Comparison of ENCODE assay signal across 8 cellular contexts in genomic region chr7:28272461-28272877, GRCh38.
DNase-seq lines count a peak whose midpoint lies in the region; ATAC-seq and TF ChIP-seq lines count a peak whose summit lies in the region.

No MANE protein-coding gene starts in this region.

- peaks cover 13 to 19% of the 10 kb centered on the region in 2 donors for H3K27me3 Mint-ChIP-seq in effector memory CD8-positive, alpha-beta T cell

- no peak overlapping the region for H3K27ac Mint-ChIP-seq in effector memory CD8-positive, alpha-beta T cell

- H3K36me3 Mint-ChIP-seq in effector memory CD8-positive, alpha-beta T cell (ENCODE audit: insufficient read depth), result no peaks in the 10 kb centered on the region

- no peak for ATAC-seq in RWPE2 (ENCODE audit: low read depth)
- ATAC-seq in effector memory CD8-positive, alpha-beta T cell (replicated peaks), result peak; percentile 37
- ATAC-seq in lung (ENCODE audit: insufficient read depth, low FRiP score), result no peak
- ATAC-seq in GM19452 (IDR thresholded peaks at IDR 0.05; ENCODE audit: unreplicated experiment), result no peak

- H3K9me3 ChIP-seq in HEK293 (ENCODE audit: control insufficient read depth, insufficient read depth, low read depth, low read length) (no peaks in the 10 kb centered on the region), RWPE2 (ENCODE audit: severe bottlenecking) (no peaks in the 10 kb centered on the region), lung (ENCODE audit: control insufficient read depth in 2 of 2, insufficient read depth in 1 of 2, low read length in 1 of 2) (no peaks in the 10 kb centered on the region)

- WGBS in lung, 2 donors, result 7 to 12% methylated on average over 9 of the region's 9 CpGs

- H3K27me3 ChIP-seq in RWPE2 (ENCODE audit: insufficient read depth, poor library complexity, severe bottlenecking), result no peaks in the 10 kb centered on the region
- no peaks in the 10 kb centered on the region for H3K27me3 ChIP-seq in lung (ENCODE audit: control insufficient read depth, insufficient read depth)

- CTCF ChIA-PET in HEK293 (lab: Yijun Ruan, JAX), result interaction anchor here (0.6 kb wide), 1 partner anchor 650 kb away, joined by 4 read pairs; no protein-coding TSS in a partner anchor

- H3K4me1 Mint-ChIP-seq in effector memory CD8-positive, alpha-beta T cell (ENCODE audit: low read depth in 2 of 2), result peaks cover 2 to 3% of the 10 kb centered on the region in 2 donors

- TF ChIP-seq CTCF in C4-2B (conservative IDR thresholded peaks at IDR 0.05) (peak; percentile 65), HEK293 (tag by site-specific recombination; IDR thresholded peaks at IDR 0.05) (peak; percentile 17; the same call in 1 of the 2 replicates), RWPE2 (IDR thresholded peaks at IDR 0.05; ENCODE audit: poor library complexity, severe bottlenecking) (peak; percentile 60), lung (IDR thresholded peaks at IDR 0.05; ENCODE audit: control extremely low read depth, extremely low read depth) (peak; percentile 40)

- no peaks in the 10 kb centered on the region for H3K36me3 ChIP-seq in HEK293 (ENCODE audit: control insufficient read depth in 2 of 2, insufficient read depth in 1 of 2, low read length in 2 of 2)
- no peaks in the 10 kb centered on the region for H3K36me3 ChIP-seq in RWPE2 (ENCODE audit: low read depth)
- no peaks in the 10 kb centered on the region for H3K36me3 ChIP-seq in lung (ENCODE audit: control insufficient read depth in 2 of 2, insufficient read depth in 2 of 2, low read length in 2 of 2)

- H3K9me3 Mint-ChIP-seq in effector memory CD8-positive, alpha-beta T cell, result no peaks in the 10 kb centered on the region

- POLR2A ChIA-PET in HEK293 (lab: Yijun Ruan, JAX), result no interaction called here

- H3K4me1 ChIP-seq in HEK293 (ENCODE audit: control insufficient read depth, insufficient read depth, low read length), result no peaks in the 10 kb centered on the region
- H3K4me1 ChIP-seq in RWPE2 (ENCODE audit: insufficient read depth, poor library complexity, severe bottlenecking), result no peaks in the 10 kb centered on the region
- no peaks in the 10 kb centered on the region for H3K4me1 ChIP-seq in lung (ENCODE audit: control insufficient read depth in 2 of 2, insufficient read depth in 2 of 2, low read length in 2 of 2)

- H3K4me3 ChIP-seq in HEK293 (ENCODE audit: low read depth, low read length) (no peak overlapping the region), RWPE2 (ENCODE audit: severe bottlenecking) (no peak overlapping the region), lung (no peak overlapping the region)

- H3K4me3 Mint-ChIP-seq in effector memory CD8-positive, alpha-beta T cell, result no peak overlapping the region

- no peak for DNase-seq in RWPE2 (ENCODE audit: low spot score)
- peak; percentile 12 to 16 (median 14) for DNase-seq in effector memory CD8-positive, alpha-beta T cell
- DNase-seq in lung (ENCODE audit: low spot score), result no peak
- peak; percentile 23 for DNase-seq in stromal cell of bone marrow (ENCODE audit: low read depth)
- no peak for DNase-seq in activated CD4-positive, CD25-positive, alpha-beta regulatory T cell treated with anti-CD3 and anti-CD28 coated beads, Interleukin-2, amount 50 U/mL, for 72 hours

- no peak overlapping the region for H3K27ac ChIP-seq in C4-2B
- no peak overlapping the region for H3K27ac ChIP-seq in HEK293 (ENCODE audit: extremely low read depth, low read depth, low read length)
- H3K27ac ChIP-seq in RWPE2 (ENCODE audit: poor library complexity, severe bottlenecking), result no peak overlapping the region
- H3K27ac ChIP-seq in lung (ENCODE audit: low read depth in 1 of 2, low read length in 1 of 2), result no peak overlapping the region

TF ChIP-seq in HEK293, 187 proteins besides CTCF, POLR2A, EP300 and RAD21:
- no peak for TF ChIP-seq ZNF169 (tag by site-specific recombination; IDR thresholded peaks at IDR 0.05)
- TF ChIP-seq ZNF645 (tag by site-specific recombination; IDR thresholded peaks at IDR 0.05), result no peak
- TF ChIP-seq ATF2 (tag by site-specific recombination; IDR thresholded peaks at IDR 0.05; ENCODE audit: low read depth), result no peak
- TF ChIP-seq HOXC10 (CRISPR knock-in tag; IDR thresholded peaks at IDR 0.05), result no peak
- TF ChIP-seq ZBTB7A (tag by site-specific recombination; IDR thresholded peaks at IDR 0.05; ENCODE audit: low read depth), result no peak
- no peak for TF ChIP-seq ZNF121 (tag by site-specific recombination; IDR thresholded peaks at IDR 0.05)
- TF ChIP-seq ZNF785 (tag by site-specific recombination; IDR thresholded peaks at IDR 0.05), result no peak
- TF ChIP-seq ZNF211 (tag by site-specific recombination; IDR thresholded peaks at IDR 0.05; ENCODE audit: low read depth), result no peak
- TF ChIP-seq ZSCAN16 (tag by site-specific recombination; IDR thresholded peaks at IDR 0.05), result no peak
- no peak for TF ChIP-seq ZNF266 (tag by site-specific recombination; IDR thresholded peaks at IDR 0.05; ENCODE audit: low read depth)
- TF ChIP-seq HOXA7 (CRISPR knock-in tag; IDR thresholded peaks at IDR 0.05; ENCODE audit: borderline replicate concordance), result no peak
- no peak for TF ChIP-seq ZNF664 (tag by site-specific recombination; IDR thresholded peaks at IDR 0.05)
- no peak for TF ChIP-seq ZNF37A (tag by site-specific recombination; IDR thresholded peaks at IDR 0.05)
- no peak for TF ChIP-seq TCF7L2 (IDR thresholded peaks at IDR 0.05; ENCODE audit: borderline replicate concordance, low read depth, low read length)
- no peak for TF ChIP-seq ZNF155 (tag by site-specific recombination; IDR thresholded peaks at IDR 0.05)
- TF ChIP-seq ELK4 (IDR thresholded peaks at IDR 0.05; ENCODE audit: borderline replicate concordance, low read depth, low read length), result no peak
- no peak for TF ChIP-seq GLI4 (tag by site-specific recombination; IDR thresholded peaks at IDR 0.05)
- TF ChIP-seq ZEB2 (tag by site-specific recombination; IDR thresholded peaks at IDR 0.05), result no peak
- no peak for TF ChIP-seq INSM2 (tag by site-specific recombination; IDR thresholded peaks at IDR 0.05)
- no peak for TF ChIP-seq ZFHX2 (tag by site-specific recombination; conservative IDR thresholded peaks at IDR 0.05)

Comparison
In these comparisons a context has a peak if more than half of its experiments do, and no peak if none do; other contexts are left out.
1. DNase-seq: peak in effector memory CD8-positive, alpha-beta T cell (3 of 3) and stromal cell of bone marrow (single experiment); none in RWPE2 (single experiment), lung (single experiment) and activated CD4-positive, CD25-positive, alpha-beta regulatory T cell treated with anti-CD3 and anti-CD28 coated beads, Interleukin-2, amount 50 U/mL, for 72 hours (single experiment).
2. Peak in every context shown above with its lines, with median percentiles within 50 percentile points of each other: CTCF ChIP-seq.